In the genomic region with DNA sequence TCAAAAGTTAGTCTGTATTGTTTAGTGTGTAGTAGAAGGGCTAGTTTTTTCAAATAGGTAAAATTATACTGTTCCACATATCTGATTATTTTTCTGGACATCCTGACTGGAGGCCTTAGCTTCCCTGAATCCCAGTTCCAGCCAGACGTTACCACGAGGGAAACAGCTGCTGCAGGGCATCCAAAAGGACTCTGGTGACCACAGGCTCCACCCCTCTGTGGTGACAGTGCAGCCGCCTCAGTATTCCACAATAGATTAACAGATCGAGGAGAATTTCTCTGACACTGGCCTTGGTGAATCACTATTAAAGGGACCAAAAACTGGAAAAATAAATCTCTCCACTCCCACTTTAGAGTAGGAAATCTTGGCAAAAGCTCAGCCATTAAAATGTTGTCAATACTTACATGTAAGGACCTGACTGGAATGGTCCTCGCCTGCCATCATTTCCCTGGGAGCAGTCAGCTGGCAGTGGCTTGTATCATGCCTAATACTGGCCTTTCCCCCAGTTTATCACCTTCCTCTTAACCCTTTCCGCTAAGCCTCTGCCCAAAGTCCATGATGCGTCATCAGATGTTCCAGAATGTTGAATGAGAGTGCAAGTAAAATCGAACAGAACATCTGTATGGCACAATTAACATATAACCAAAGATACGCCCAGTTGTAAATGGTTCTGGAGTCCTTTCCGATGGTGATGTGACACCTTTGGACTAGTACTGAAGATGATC, we compare ENCODE assay signal across 21 cellular contexts. TPM values are rescaled to one million over a fixed set of nuclear protein-coding genes. Genes with fewer than 3 reads are reported as not detected.
DNase-seq lines count a peak whose midpoint lies in the region; ATAC-seq, FAIRE-seq and TF ChIP-seq lines count a peak whose summit lies in the region.
"Had no signal": no experiment of that assay in that cellular context is flagged by ENCODE, and none has a peak within 500 bp of the region (broad histone marks: within the 10 kb centered on the region; RNA-seq: fewer than 3 reads in every experiment).

No MANE protein-coding gene starts in this region.

- no peak for TF ChIP-seq EP300 in K562 (IDR thresholded peaks at IDR 0.05; ENCODE audit: low read length)

- peak; percentile 22 for DNase-seq in Ammon's horn (ENCODE audit: low spot score)
- peak; percentile 26 for DNase-seq in HFF-Myc (ENCODE audit: extremely low read depth, low read depth)
- DNase-seq in K562 (ENCODE audit: extremely low read depth in 1 of 4, low spot score in 3 of 4): no peak
- DNase-seq in medulla oblongata (ENCODE audit: extremely low spot score): peak; percentile 71
- no peak for DNase-seq in D341Med (ENCODE audit: low spot score)
- no peak for DNase-seq in stimulated activated CD4-positive, alpha-beta T cell treated with anti-CD3 and anti-CD28 coated beads, Interleukin-4, amount 100 ng/mL, for 24 hours
- no peak for DNase-seq in GM13976 (ENCODE audit: low spot score)
- DNase-seq: activated naive CD8-positive, alpha-beta T cell treated with anti-CD3 and anti-CD28 coated beads for 36 hours; activated T-cell treated with anti-CD3 and anti-CD28 coated beads, Interleukin-2, amount 50 U/mL, for 24 hours; kidney glomerular epithelial cell; NCI-H1105; occipital lobe; PC-3; stimulated activated CD4-positive, alpha-beta T cell treated with anti-CD3 and anti-CD28 coated beads, Interleukin-4, amount 100 ng/mL, for 1 hour; stimulated activated CD8-positive, alpha-beta memory T cell treated with anti-CD3 and anti-CD28 coated beads, Interleukin-4, amount 100 ng/mL, for 48 hours had no signal

- intact Hi-C loops in K562 (cut with micrococcal nuclease): no loop called here

- POLR2A ChIA-PET in K562 (lab: Yijun Ruan, JAX): no interaction called here

- H3K4me2 ChIP-seq in K562 (ENCODE audit: insufficient read depth, low read length): no peak overlapping the region
- H3K4me2 ChIP-seq: BLaER1, KMS-11 had no signal

- H4K20me1 ChIP-seq in K562 (replicated peaks; ENCODE audit: control insufficient read depth, insufficient read depth, low read length): no peaks in the 10 kb centered on the region
- H4K20me1 ChIP-seq: BLaER1 had no signal

- FAIRE-seq in K562 (lab: Jason Lieb, UNC): no peak
- FAIRE-seq: TTC549 had no signal

- no peak overlapping the region for H3K9ac ChIP-seq in K562 (ENCODE audit: insufficient read depth in 1 of 2, low read depth in 2 of 2, low read length in 2 of 2)
- H3K9ac ChIP-seq: BLaER1, KMS-11 had no signal

- H3K27me3 ChIP-seq in K562 (ENCODE audit: control insufficient read depth in 2 of 2, insufficient read depth in 2 of 2, low read length in 2 of 2): no peaks in the 10 kb centered on the region
- H3K27me3 ChIP-seq: BLaER1, suprapubic skin had no signal

- BruUV-seq in K562 (replicated peaks; lab: Mats Ljungman, UMichigan): no TSS peak

- no peaks in the 10 kb centered on the region for H3K9me1 ChIP-seq in K562 (ENCODE audit: control insufficient read depth, insufficient read depth, low read length)

- in situ Hi-C loops in K562 (cut with MboI) (no loop called here), GM13976 (cut with MboI; ENCODE audit: low sequenced_read_pairs, unreplicated experiment) (no loop called here)

- CTCF ChIA-PET in K562 (lab: Yijun Ruan, JAX; ENCODE audit: low intra/inter-chr PET ratio): no interaction called here

- no peak overlapping the region for H2AFZ ChIP-seq in K562 (ENCODE audit: low read depth, low read length)

- TF ChIP-seq CTCF in HFF-Myc (IDR thresholded peaks at IDR 0.05; ENCODE audit: low read depth, low read length, missing control alignments) (no peak), K562 (IDR thresholded peaks at IDR 0.05 in 2 of 3, conservative IDR thresholded peaks at IDR 0.05 in 1 of 3; ENCODE audit: insufficient read depth in 2 of 3, low read depth in 1 of 3, low read length in 3 of 3) (no peak), GM13976 (IDR thresholded peaks at IDR 0.05; ENCODE audit: borderline replicate concordance, control extremely low read depth, extremely low read depth, insufficient read depth, missing control alignments) (no peak)

- H3K4me3 ChIP-seq in HFF-Myc (replicated peaks; ENCODE audit: low read depth, low read length) (no peak overlapping the region), K562 (no peak overlapping the region)
- H3K4me3 ChIP-seq: BLaER1, suprapubic skin had no signal

- H3K36me3 ChIP-seq in K562 (ENCODE audit: control insufficient read depth, insufficient read depth, low read length): peaks cover 17% of the 10 kb centered on the region; the same call in 2 of the 3 replicates
- H3K36me3 ChIP-seq: BLaER1 had no signal

- no peaks in the 10 kb centered on the region for H3K79me2 ChIP-seq in K562 (ENCODE audit: control insufficient read depth, insufficient read depth, low read length)

- no peaks in the 10 kb centered on the region for H3K9me3 ChIP-seq in K562 (replicated peaks; ENCODE audit: control insufficient read depth, insufficient read depth, low read depth, low read length)
- H3K9me3 ChIP-seq: BLaER1, suprapubic skin had no signal

- ATAC-seq in K562: peak; percentile 62
- ATAC-seq in GM19035 (IDR thresholded peaks at IDR 0.05; ENCODE audit: unreplicated experiment): no peak
- ATAC-seq: PC-3, sciatic nerve had no signal

- H3K27ac ChIP-seq in K562 (ENCODE audit: extremely low read depth, low read depth, low read length): no peak overlapping the region
- H3K27ac ChIP-seq: BLaER1, KMS-11, suprapubic skin had no signal

- 51% methylated on average over 8 of the region's 10 CpGs for WGBS in K562 (ENCODE audit: insufficient coverage, low coverage, missing lambda C conversion rate)

- TF ChIP-seq RAD21 in K562 (CRISPR knock-in tag; conservative IDR thresholded peaks at IDR 0.05 in 1 of 2, IDR thresholded peaks at IDR 0.05 in 1 of 2): no peak

- no peaks in the 10 kb centered on the region for H3K4me1 ChIP-seq in K562 (replicated peaks in 1 of 2; ENCODE audit: control insufficient read depth in 2 of 2, insufficient read depth in 2 of 2, low read length in 2 of 2)
- H3K4me1 ChIP-seq: BLaER1 had no signal

- TF ChIP-seq POLR2A in K562 (conservative IDR thresholded peaks at IDR 0.05): no peak

TF ChIP-seq in K562, 482 proteins besides CTCF, POLR2A, EP300 and RAD21 (continues in another document):
- TF ChIP-seq TAL1 (IDR thresholded peaks at IDR 0.05) (no peak), ZNF639 (CRISPR knock-in tag; conservative IDR thresholded peaks at IDR 0.05 in 1 of 2, IDR thresholded peaks at IDR 0.05 in 1 of 2) (no peak), COPS2 (conservative IDR thresholded peaks at IDR 0.05) (no peak), CBX2 (IDR thresholded peaks at IDR 0.05; ENCODE audit: insufficient read depth, low read length, poor library complexity, severe bottlenecking) (no peak), SMAD3 (CRISPR knock-in tag; conservative IDR thresholded peaks at IDR 0.05) (no peak), GABPB2 (CRISPR knock-in tag; conservative IDR thresholded peaks at IDR 0.05) (no peak), SMARCE1 (IDR thresholded peaks at IDR 0.05) (no peak), ATF4 (CRISPR knock-in tag; IDR thresholded peaks at IDR 0.05) (no peak), ZNF586 (CRISPR knock-in tag; conservative IDR thresholded peaks at IDR 0.05) (no peak), SRSF9 (IDR thresholded peaks at IDR 0.05; ENCODE audit: borderline replicate concordance, low read depth, low read length) (no peak), MAFF (IDR thresholded peaks at IDR 0.05; ENCODE audit: low read length) (no peak)
- TF ChIP-seq, protein P1, sequence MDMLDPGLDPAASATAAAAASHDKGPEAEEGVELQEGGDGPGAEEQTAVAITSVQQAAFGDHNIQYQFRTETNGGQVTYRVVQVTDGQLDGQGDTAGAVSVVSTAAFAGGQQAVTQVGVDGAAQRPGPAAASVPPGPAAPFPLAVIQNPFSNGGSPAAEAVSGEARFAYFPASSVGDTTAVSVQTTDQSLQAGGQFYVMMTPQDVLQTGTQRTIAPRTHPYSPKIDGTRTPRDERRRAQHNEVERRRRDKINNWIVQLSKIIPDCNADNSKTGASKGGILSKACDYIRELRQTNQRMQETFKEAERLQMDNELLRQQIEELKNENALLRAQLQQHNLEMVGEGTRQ (CRISPR knock-in tag; IDR thresholded peaks at IDR 0.05): no peak

RNA-seq across cellular contexts. Expression of gene ENO4, which starts 31.6 kb away (rescaled TPM):
- not detected in 2 replicates for total RNA-seq in K562 (2011; cell fraction: chromatin; rRNA removed; ENCODE audit: low replicate concordance)
- not detected in 2 replicates for total RNA-seq in K562 (2011; cell fraction: nucleolus; rRNA removed)
- total RNA-seq in K562 (2011; cell fraction: nucleoplasm; rRNA removed): not detected in 2 replicates
- not detected in 2 replicates for total RNA-seq in K562 (2014; rRNA removed)
- not detected in 2 replicates for total RNA-seq in K562 (2014; rRNA removed; fragmentation: Illumina TruSeq; extraction: Trizol)
- not detected in 2 replicates for total RNA-seq in K562 (2015; rRNA removed; fragmentation: Illumina TruSeq; extraction: Trizol)
- total RNA-seq in K562 (2021): not detected in 2 replicates
- not detected in 2 replicates for polyA plus RNA-seq in K562 (2011; rRNA removed)
- not detected in 2 replicates for polyA plus RNA-seq in K562 (2011; cell fraction: cytosol; rRNA removed)
- polyA plus RNA-seq in K562 (2011; cell fraction: nucleus; rRNA removed): not detected in 2 replicates
- 0.17 and 0.22 TPM in 2 replicates for polyA plus RNA-seq in K562 (2012)
- polyA plus RNA-seq in K562 (2014; fragmentation: Illumina TruSeq; extraction: Trizol): not detected in 2 replicates
- under 1 TPM in 1 of 2 experiments, not detected in 1; 0.07 TPM for polyA plus RNA-seq in K562 (2014; fragmentation: Nextera tagmentation; extraction: Ambion mirVana)
- polyA plus RNA-seq in K562 (2014; rRNA removed): not detected in 2 replicates
- not detected in 2 replicates for polyA minus RNA-seq in K562 (2011; rRNA and poly(A)+ RNA removed)
- polyA minus RNA-seq in K562 (2011; cell fraction: cytosol; rRNA and poly(A)+ RNA removed): not detected in 2 replicates
- polyA minus RNA-seq in K562 (2011; cell fraction: nucleus; rRNA and poly(A)+ RNA removed): not detected in 2 replicates
- total RNA-seq: activated naive CD8-positive, alpha-beta T cell treated with anti-CD3 and anti-CD28 coated beads for 36 hours; PC-3 had no signal

Comparison
In these comparisons a context has a peak if more than half of its experiments do, and no peak if none do; other contexts are left out.
1. DNase-seq: peak in Ammon's horn (single experiment), HFF-Myc (single experiment) and medulla oblongata (single experiment); none in K562 (0 of 4), D341Med (single experiment), stimulated activated CD4-positive, alpha-beta T cell treated with anti-CD3 and anti-CD28 coated beads, Interleukin-4, amount 100 ng/mL, for 24 hours (single experiment) and GM13976 (single experiment).